ENCODE assay signal across 18 cellular contexts in the genomic region with DNA sequence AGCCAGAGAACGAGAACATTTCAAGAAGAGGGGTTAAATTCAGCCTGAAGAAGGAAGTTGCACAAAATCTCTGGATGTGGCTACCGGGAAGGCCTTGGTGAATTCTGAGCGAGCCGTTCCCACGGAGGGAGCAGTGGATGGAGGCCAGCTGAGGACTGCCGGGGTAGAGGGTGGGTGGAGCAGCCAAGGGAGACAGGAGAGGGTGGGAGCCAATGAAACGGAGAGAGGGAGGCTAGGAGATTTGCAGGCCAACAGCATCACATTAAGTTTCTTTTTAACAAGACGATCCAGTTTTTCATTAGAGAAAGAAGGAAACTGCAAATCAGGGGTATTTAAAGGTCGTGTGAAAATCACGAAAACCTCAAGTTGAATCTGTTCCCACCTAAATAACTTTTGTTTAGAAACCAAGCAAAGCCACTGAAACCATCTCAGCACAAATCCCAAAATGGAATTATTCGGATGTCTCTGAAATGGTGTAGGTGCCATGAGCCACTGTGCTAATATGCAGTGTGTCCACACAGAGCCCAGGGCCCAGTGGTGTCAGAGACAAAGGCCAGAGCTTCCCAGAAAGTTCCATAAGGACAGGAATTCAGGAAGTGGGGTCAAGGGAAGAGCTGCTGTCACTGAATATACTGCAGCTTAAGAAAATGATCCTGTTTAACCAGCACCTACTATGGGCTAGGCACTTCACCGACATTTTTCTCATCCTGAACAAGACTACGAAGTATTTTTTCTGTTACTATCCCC. TPM values are rescaled to one million over a fixed set of nuclear protein-coding genes. Genes with fewer than 3 reads are reported as not detected.
DNase-seq lines count a peak whose midpoint lies in the region; ATAC-seq and TF ChIP-seq lines count a peak whose summit lies in the region.
"Had no signal": no experiment of that assay in that cellular context is flagged by ENCODE, and none has a peak within 500 bp of the region (broad histone marks: within the 10 kb centered on the region; RNA-seq: fewer than 3 reads in every experiment).

No MANE protein-coding gene starts in this region.

- ATAC-seq in Right ventricle myocardium superior (ENCODE audit: poor library complexity) (peak; percentile 80), GM21515 (IDR thresholded peaks at IDR 0.05; ENCODE audit: unreplicated experiment) (no peak)
- ATAC-seq: HCT116, left colon had no signal

- no peak for TF ChIP-seq POLR2A in thyroid gland (IDR thresholded peaks at IDR 0.05)

- WGBS in thyroid gland, 2 donors: 60 to 71% methylated on average over 13 of the region's 13 CpGs

- intact Hi-C loops in Right ventricle myocardium superior (cut with DNase I) (no loop called here), thyroid gland (cut with DNase I) (no loop called here)

- H3K27me3 ChIP-seq in muscle layer of duodenum (ENCODE audit: low read depth, low read length) (no peaks in the 10 kb centered on the region), thyroid gland (no peaks in the 10 kb centered on the region)
- H3K27me3 ChIP-seq: BLaER1 treated with 17β-estradiol and CSF1 and Interleukin-3, amounts not matched to agents 10 nM and 100 nM had no signal

- peak overlapping the region; percentile 40 for H3K27ac ChIP-seq in angular gyrus (ENCODE audit: low read depth, low read length)
- H3K27ac ChIP-seq in muscle layer of duodenum (ENCODE audit: low read length): peak overlapping the region; percentile 4
- H3K27ac ChIP-seq in thyroid gland: peak overlapping the region in 2 of 3 donors; percentile 2 to 28
- H3K27ac ChIP-seq: BLaER1 treated with 17β-estradiol and CSF1 and Interleukin-3, amounts not matched to agents 10 nM and 100 nM; neutrophil had no signal

- no peak overlapping the region for H3K4me3 ChIP-seq in muscle layer of duodenum (ENCODE audit: low read depth in 1 of 2, low read length in 2 of 2)
- H3K4me3 ChIP-seq in thyroid gland (replicated peaks in 1 of 3): no peak overlapping the region
- H3K4me3 ChIP-seq: BLaER1 treated with 17β-estradiol and CSF1 and Interleukin-3, amounts not matched to agents 10 nM and 100 nM had no signal

- H3K4me1 ChIP-seq in muscle layer of duodenum (ENCODE audit: control insufficient read depth in 1 of 2, insufficient read depth in 2 of 2, low read length in 2 of 2) (no peaks in the 10 kb centered on the region), thyroid gland (no peaks in the 10 kb centered on the region)
- H3K4me1 ChIP-seq: BLaER1 treated with 17β-estradiol and CSF1 and Interleukin-3, amounts not matched to agents 10 nM and 100 nM had no signal

- H3K9me3 ChIP-seq in muscle layer of duodenum (ENCODE audit: control insufficient read depth in 1 of 2, low read length in 2 of 2) (no peaks in the 10 kb centered on the region), thyroid gland (no peaks in the 10 kb centered on the region)
- H3K9me3 ChIP-seq: BLaER1 treated with 17β-estradiol and CSF1 and Interleukin-3, amounts not matched to agents 10 nM and 100 nM; neutrophil had no signal

- DNase-seq in Right ventricle myocardium superior: peak; percentile 80
- peak; percentile 11 to 20 for DNase-seq in thyroid gland
- no peak for DNase-seq in NCI-H1105 (lab: John Stamatoyannopoulos, UW)
- no peak for DNase-seq in NCI-H1417 (lab: John Stamatoyannopoulos, UW)
- no peak for DNase-seq in NCI-H526 (lab: John Stamatoyannopoulos, UW)
- DNase-seq: activated CD4-positive, alpha-beta T cell treated with anti-CD3 and anti-CD28 coated beads for 1 hour; activated T-cell treated with anti-CD3 and anti-CD28 coated beads, Interleukin-2, amount 50 U/mL, for 24 hours; effector CD8-positive, alpha-beta T cell; EL; left colon; NCI-H1092; NCI-H2227 treated with DMSO at 0.1 percent for 48 hours had no signal

- H3K36me3 ChIP-seq in muscle layer of duodenum (ENCODE audit: control insufficient read depth in 1 of 2, insufficient read depth in 2 of 2, low read length in 2 of 2) (no peaks in the 10 kb centered on the region), thyroid gland (no peaks in the 10 kb centered on the region)
- H3K36me3 ChIP-seq: BLaER1 treated with 17β-estradiol and CSF1 and Interleukin-3, amounts not matched to agents 10 nM and 100 nM; neutrophil had no signal

- no peak for TF ChIP-seq CTCF in thyroid gland (IDR thresholded peaks at IDR 0.05)

RNA-seq across cellular contexts. Expression of a gene that starts 59.7 kb away (rescaled TPM):
- total RNA-seq in Right ventricle myocardium superior: 5.8 TPM
- total RNA-seq in thyroid gland: 10 to 100 TPM; 11.2 to 15.8 (median 14.0) TPM

Comparison
In these comparisons a context has a peak if more than half of its experiments do, and no peak if none do; other contexts are left out.
1. DNase-seq: peak in Right ventricle myocardium superior (single experiment) and thyroid gland (2 of 2); none in NCI-H1105 (single experiment), NCI-H1417 (0 of 3) and NCI-H526 (0 of 2).
2. Peak in every context shown above with its lines, with median percentiles within 50 percentile points of each other: H3K27ac ChIP-seq.